ENCODE assay signal across 9 cellular contexts in the genomic region with DNA sequence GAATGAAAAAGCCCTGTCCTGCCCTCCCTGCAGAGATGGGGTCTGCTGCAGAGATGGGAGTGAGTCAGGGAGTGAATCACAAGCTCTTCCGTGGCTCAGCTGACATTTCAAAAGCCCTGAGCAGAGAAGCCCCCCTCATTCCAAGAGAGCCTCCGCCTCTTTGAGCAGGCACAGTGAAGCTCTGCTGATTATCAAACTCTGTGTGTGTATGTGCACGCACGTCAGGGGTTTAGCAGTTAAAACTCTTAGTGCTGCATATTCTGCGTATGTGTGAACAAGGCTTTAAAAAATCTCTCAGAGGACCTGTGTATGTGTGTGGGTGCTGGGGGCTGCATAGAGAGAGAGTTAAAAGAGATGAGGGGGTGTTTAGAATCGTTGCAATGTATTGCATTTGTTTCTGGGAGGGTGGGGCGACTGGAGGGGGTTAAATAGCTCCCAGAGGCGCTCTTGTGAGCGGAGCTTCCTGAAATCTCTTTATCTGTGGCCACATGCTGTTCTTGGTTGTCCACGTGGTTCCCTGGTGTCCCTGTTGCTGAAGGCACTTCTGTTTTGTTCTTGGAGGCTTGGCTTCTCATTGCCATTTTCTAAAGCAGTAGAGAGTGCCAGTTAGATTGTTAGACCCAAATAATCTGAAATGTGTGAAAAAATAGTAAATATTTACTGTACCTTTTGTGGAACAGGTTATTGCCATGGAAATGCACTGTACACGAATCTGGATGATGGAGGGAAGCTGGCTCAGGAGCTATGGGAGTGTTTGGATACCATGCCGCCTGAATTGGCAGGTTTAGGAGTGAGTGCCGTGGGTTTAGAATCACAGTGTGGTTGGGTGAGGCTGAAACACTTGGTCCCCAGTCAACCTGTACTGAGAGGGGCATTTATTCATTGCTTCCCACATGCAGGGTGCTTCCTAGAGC.
DNase-seq lines count a peak whose midpoint lies in the region; ATAC-seq and TF ChIP-seq lines count a peak whose summit lies in the region.
"Had no signal": no experiment of that assay in that cellular context is flagged by ENCODE, and none has a peak within 500 bp of the region (broad histone marks: within the 10 kb centered on the region; RNA-seq: fewer than 3 reads in every experiment).

No MANE protein-coding gene starts in this region.

- WGBS in thymus = 19% methylated on average over 13 of the region's 13 CpGs

- intact Hi-C loops in left lung (cut with DNase I) = no loop called here

- DNase-seq in AML-193 (lab: John Stamatoyannopoulos, UW) = peak; percentile 74 to 79
- DNase-seq in NCI-H1092 (lab: John Stamatoyannopoulos, UW) = peak; percentile 17
- peak; percentile 30 for DNase-seq in activated gamma-delta T cell treated with anti-CD3 and anti-CD28 coated beads, Interleukin-2, amount 50 U/mL, for 16 hours (ENCODE audit: low read depth)
- peak in 1 of 2 donors; percentile 52 for DNase-seq in left lung
- no peak for DNase-seq in DMS 273 treated with DMSO at 0.1 percent for 48 hours (lab: John Stamatoyannopoulos, UW)

- TF ChIP-seq CTCF in left lung (IDR thresholded peaks at IDR 0.05) = no peak

- no peaks in the 10 kb centered on the region for H3K27me3 ChIP-seq in left lung
- H3K27me3 ChIP-seq in thymus (ENCODE audit: control insufficient read depth, insufficient read depth) = no peaks in the 10 kb centered on the region

- peaks cover 0 to 44% of the 10 kb centered on the region in 2 donors for H3K4me1 ChIP-seq in left lung
- H3K4me1 ChIP-seq in thymus (ENCODE audit: control insufficient read depth, insufficient read depth, low read length) = peaks cover 51% of the 10 kb centered on the region
- H3K4me1 ChIP-seq: parathyroid adenoma had no signal

- H3K9me3 ChIP-seq in left lung (no peaks in the 10 kb centered on the region), thymus (ENCODE audit: control insufficient read depth) (no peaks in the 10 kb centered on the region)

- ATAC-seq in left lung = peak; percentile 70
- no peak for ATAC-seq in GM21367 (IDR thresholded peaks at IDR 0.05; ENCODE audit: unreplicated experiment)
- no peak for ATAC-seq in GM18519 (IDR thresholded peaks at IDR 0.05; ENCODE audit: low FRiP score, unreplicated experiment)

- H3K36me3 ChIP-seq in left lung (no peaks in the 10 kb centered on the region), thymus (ENCODE audit: control insufficient read depth, insufficient read depth) (no peaks in the 10 kb centered on the region)

- H3K27ac ChIP-seq in left lung (no peak overlapping the region), thymus (ENCODE audit: low read depth) (peak overlapping the region; percentile 62)
- H3K27ac ChIP-seq: parathyroid adenoma had no signal

- no peak overlapping the region for H3K4me3 ChIP-seq in left lung
- no peak overlapping the region for H3K4me3 ChIP-seq in thymus (ENCODE audit: low read length)
